In genomic region chr10:84194424-84195043, GRCh38 we compare ENCODE assay signal across 8 cellular contexts. TPM values are rescaled to one million over a fixed set of nuclear protein-coding genes. Genes with fewer than 3 reads are reported as not detected.
A peak's percentile ranks its signal among the peaks of the same experiment; 100 is the strongest.
DNase-seq lines count a peak whose midpoint lies in the region; ATAC-seq and TF ChIP-seq lines count a peak whose summit lies in the region.

CDHR1 (plus strand) TSS chr10:84194537; CDS start chr10:84194761, 224 bp downstream.

- DNase-seq in AG09309 (ENCODE audit: low read depth) (no peak), medulla oblongata (ENCODE audit: extremely low spot score) (peak; percentile 45), posterior vena cava (ENCODE audit: low spot score) (no peak)
- DNase-seq in central memory CD8-positive, alpha-beta T cell (ENCODE audit: low spot score in 2 of 2): no peak
- DNase-seq in stimulated activated CD8-positive, alpha-beta memory T cell treated with anti-CD3 and anti-CD28 coated beads, Interleukin-7, amount 100 ng/mL, for 1 hour (ENCODE audit: low read depth in 2 of 2): peak; percentile 21 to 29

- H3K27ac Mint-ChIP-seq in central memory CD8-positive, alpha-beta T cell (ENCODE audit: low read depth): no peak within 1 kb of the TSS

- H3K4me1 Mint-ChIP-seq in central memory CD8-positive, alpha-beta T cell: peaks cover 8% of the 10 kb centered on the region

- peaks cover 3% of the 10 kb centered on the region for H3K36me3 Mint-ChIP-seq in central memory CD8-positive, alpha-beta T cell (ENCODE audit: insufficient read depth)

- no peak for TF ChIP-seq CTCF in AG09309 (IDR thresholded peaks at IDR 0.05; ENCODE audit: control insufficient read depth, insufficient read depth, low read depth, low read length, missing control alignments)

- no peaks in the 10 kb centered on the region for H3K9me3 Mint-ChIP-seq in central memory CD8-positive, alpha-beta T cell

- intact Hi-C loops in posterior vena cava (cut with DNase I): loop anchor here in 1 of 2 donors (10.0 kb wide), 2 partner anchors 390 to 470 kb away; no protein-coding TSS in a partner anchor

- ATAC-seq in GM18873 (IDR thresholded peaks at IDR 0.05; ENCODE audit: low FRiP score, unreplicated experiment) (peak; percentile 50), HG03108 (IDR thresholded peaks at IDR 0.05; ENCODE audit: unreplicated experiment) (peak; percentile 80), SK-N-SH treated with all-trans-retinoic acid at 6 μM for 48 hours (peak; percentile 56)
- peak; percentile 68 for ATAC-seq in central memory CD8-positive, alpha-beta T cell (replicated peaks; ENCODE audit: extremely low read depth, poor library complexity, severe bottlenecking)

- peaks cover 7% of the 10 kb centered on the region for H3K27me3 Mint-ChIP-seq in central memory CD8-positive, alpha-beta T cell

- H3K4me3 ChIP-seq in AG09309 (ENCODE audit: control insufficient read depth, low read depth, low read length): peak within 1 kb of the TSS; percentile 18

- peak within 1 kb of the TSS; percentile 73 for H3K4me3 Mint-ChIP-seq in central memory CD8-positive, alpha-beta T cell

TF ChIP-seq in SK-N-SH treated with all-trans-retinoic acid at 6 μM for 48 hours, 23 proteins besides CTCF, POLR2A, EP300 and RAD21:
- no peak for TF ChIP-seq ARNTL (CRISPR knock-in tag; IDR thresholded peaks at IDR 0.05; ENCODE audit: borderline replicate concordance, low read depth)

RNA-seq across cellular contexts. Expression of gene CDHR1, which starts in this region (rescaled TPM):
- total RNA-seq in posterior vena cava: under 1 TPM; 0.14 to 0.28 TPM

Comparison
In these comparisons a context has a peak if more than half of its experiments do, and no peak if none do; other contexts are left out.
1. DNase-seq: peak in medulla oblongata (single experiment) and stimulated activated CD8-positive, alpha-beta memory T cell treated with anti-CD3 and anti-CD28 coated beads, Interleukin-7, amount 100 ng/mL, for 1 hour (2 of 2); none in AG09309 (single experiment), central memory CD8-positive, alpha-beta T cell (0 of 2) and posterior vena cava (single experiment).
2. Peak in every context shown above with its lines, with median percentiles within 50 percentile points of each other: ATAC-seq.